ENCODE assay signal across 10 cellular contexts in genomic region chr6:26030716-26031115, GRCh38. TPM values are rescaled to one million over a fixed set of nuclear protein-coding genes. Genes with fewer than 3 reads are reported as not detected.
DNase-seq lines count a peak whose midpoint lies in the region; ATAC-seq, FAIRE-seq and TF ChIP-seq lines count a peak whose summit lies in the region.
"Had no signal": no experiment of that assay in that cellular context is flagged by ENCODE, and none has a peak within 500 bp of the region (broad histone marks: within the 10 kb centered on the region; RNA-seq: fewer than 3 reads in every experiment).

No MANE protein-coding gene starts in this region.

- H3K27ac Mint-ChIP-seq in T-helper 17 cell: peak overlapping the region; percentile 4

- no peak for DNase-seq in T-helper 17 cell
- DNase-seq in activated CD4-positive, CD25-positive, alpha-beta regulatory T cell (lab: John Stamatoyannopoulos, UW): no peak
- DNase-seq in adrenal gland: no peak
- no peak for DNase-seq in spleen
- DNase-seq: activated gamma-delta T cell; stimulated activated CD4-positive, alpha-beta T cell treated with anti-CD3 and anti-CD28 coated beads, Interleukin-4, amount 100 ng/mL, for 4 hours had no signal

- WGBS in adrenal gland, 4 donors: 64 to 73% (median 70%) methylated on average over 3 of the region's 3 CpGs
- 57 to 76% (median 66%) methylated on average over 3 of the region's 3 CpGs for WGBS in spleen, 5 donors

- peak; percentile 17 for FAIRE-seq in G401.6 (lab: Jason Lieb, UNC)

- TF ChIP-seq POLR2A in adrenal gland (IDR thresholded peaks at IDR 0.05): no peak
- TF ChIP-seq POLR2A in spleen (IDR thresholded peaks at IDR 0.05): no peak

- H3K4me3 ChIP-seq in HUES48 (ENCODE audit: low read depth, low read length) (peak overlapping the region; percentile 76), iPS-18a (ENCODE audit: low read length) (peak overlapping the region; percentile 77), adrenal gland (no peak overlapping the region), spleen (no peak overlapping the region)

- H3K9ac ChIP-seq in HUES48 (ENCODE audit: low read depth, low read length) (peak overlapping the region; percentile 98; the same call in 1 of the 2 replicates), iPS-18a (ENCODE audit: low read length) (peak overlapping the region; percentile 99)

- no peak overlapping the region for H3K4me3 Mint-ChIP-seq in T-helper 17 cell

- no peaks in the 10 kb centered on the region for H3K36me3 ChIP-seq in HUES48 (ENCODE audit: control insufficient read depth, insufficient read depth, low read length)
- no peaks in the 10 kb centered on the region for H3K36me3 ChIP-seq in iPS-18a (ENCODE audit: control insufficient read depth, low read depth, low read length)
- H3K36me3 ChIP-seq in adrenal gland (replicated peaks in 1 of 2): no peaks in the 10 kb centered on the region
- H3K36me3 ChIP-seq in spleen: no peaks in the 10 kb centered on the region

- H3K36me3 Mint-ChIP-seq in T-helper 17 cell (ENCODE audit: low read depth): peaks cover 2% of the 10 kb centered on the region

- H3K4me1 ChIP-seq in HUES48 (ENCODE audit: control insufficient read depth, insufficient read depth, low read length) (peaks cover 47% of the 10 kb centered on the region), iPS-18a (ENCODE audit: control insufficient read depth, low read depth, low read length) (peaks cover 45% of the 10 kb centered on the region), adrenal gland (replicated peaks in 1 of 2) (peaks cover 11 to 32% of the 10 kb centered on the region in 2 donors), spleen (peaks cover 14 to 67% (median 39%) of the 10 kb centered on the region in 6 donors)

- no peak for TF ChIP-seq CTCF in adrenal gland (IDR thresholded peaks at IDR 0.05)
- TF ChIP-seq CTCF in spleen (IDR thresholded peaks at IDR 0.05 in 8 of 11, conservative IDR thresholded peaks at IDR 0.05 in 3 of 11): no peak

- ATAC-seq in T-helper 17 cell: no peak
- ATAC-seq in GM21381 (IDR thresholded peaks at IDR 0.05; ENCODE audit: unreplicated experiment): no peak

- H3K9me3 ChIP-seq in HUES48 (ENCODE audit: control insufficient read depth, insufficient read depth, low read length): no peaks in the 10 kb centered on the region
- no peaks in the 10 kb centered on the region for H3K9me3 ChIP-seq in T-helper 17 cell (ENCODE audit: control insufficient read depth, low read length, poor library complexity, severe bottlenecking)
- H3K9me3 ChIP-seq in iPS-18a (ENCODE audit: control insufficient read depth, low read depth, low read length): no peaks in the 10 kb centered on the region
- no peaks in the 10 kb centered on the region for H3K9me3 ChIP-seq in adrenal gland (replicated peaks in 1 of 3)
- no peaks in the 10 kb centered on the region for H3K9me3 ChIP-seq in spleen

- H3K27ac ChIP-seq in HUES48 (ENCODE audit: low read depth, low read length) (peak overlapping the region; percentile 98), iPS-18a (ENCODE audit: low read length) (peak overlapping the region; percentile 59), adrenal gland (no peak overlapping the region), spleen (peak overlapping the region in 1 of 8 donors; percentile 96)

- no peaks in the 10 kb centered on the region for H3K27me3 Mint-ChIP-seq in T-helper 17 cell

- H3K27me3 ChIP-seq in HUES48 (ENCODE audit: control insufficient read depth, insufficient read depth, low read length) (no peaks in the 10 kb centered on the region), iPS-18a (ENCODE audit: control insufficient read depth, insufficient read depth, low read length) (no peaks in the 10 kb centered on the region), adrenal gland (no peaks in the 10 kb centered on the region), spleen (replicated peaks in 1 of 7) (no peaks in the 10 kb centered on the region)

- H3K4me1 Mint-ChIP-seq in T-helper 17 cell: peaks cover 50% of the 10 kb centered on the region

- intact Hi-C loops in adrenal gland (cut with DNase I): no loop called here
- intact Hi-C loops in spleen (cut with DNase I; ENCODE audit: low total_unique reads): no loop called here

RNA-seq across cellular contexts. Expression of gene HFE, which starts 56.5 kb away (rescaled TPM):
- total RNA-seq in T-helper 17 cell (1 to 10 TPM; 1.2 to 2.4 TPM), adrenal gland (10 to 100 TPM; 12.9 to 32.1 (median 23.6) TPM), spleen (10 to 100 TPM; 12.4 to 30.3 (median 19.0) TPM)
- polyA plus RNA-seq in adrenal gland (10 to 100 TPM in 1 of 3 donors, 1 to 10 TPM in 2; 6.2 to 15.9 (median 6.4) TPM), spleen (1 to 10 TPM; 2.4 to 3.5 (median 2.8) TPM)

Comparison
In these comparisons a context has a peak if more than half of its experiments do, and no peak if none do; other contexts are left out.
1. H3K27ac ChIP-seq: peak in HUES48 (single experiment) and iPS-18a (single experiment); none in adrenal gland (0 of 5).
2. H3K4me3 ChIP-seq: peak in HUES48 (single experiment) and iPS-18a (single experiment); none in adrenal gland (0 of 4) and spleen (0 of 8).